1 cellular context compared by ENCODE assay signal in genomic region chr10:85557077-85557476, GRCh38.
TF ChIP-seq lines count a peak whose summit lies in the region.

No MANE protein-coding gene starts in this region.

TF ChIP-seq in liver, 16 proteins besides CTCF, POLR2A, EP300 and RAD21 (continued from another document):
- no peak for TF ChIP-seq MAX (IDR thresholded peaks at IDR 0.05)
- no peak for TF ChIP-seq REST (IDR thresholded peaks at IDR 0.05)
- TF ChIP-seq EGR1 (IDR thresholded peaks at IDR 0.05; ENCODE audit: low read depth in 2 of 2) = no peak
